ENCODE assay signal across 1 cellular context in the genomic region with DNA sequence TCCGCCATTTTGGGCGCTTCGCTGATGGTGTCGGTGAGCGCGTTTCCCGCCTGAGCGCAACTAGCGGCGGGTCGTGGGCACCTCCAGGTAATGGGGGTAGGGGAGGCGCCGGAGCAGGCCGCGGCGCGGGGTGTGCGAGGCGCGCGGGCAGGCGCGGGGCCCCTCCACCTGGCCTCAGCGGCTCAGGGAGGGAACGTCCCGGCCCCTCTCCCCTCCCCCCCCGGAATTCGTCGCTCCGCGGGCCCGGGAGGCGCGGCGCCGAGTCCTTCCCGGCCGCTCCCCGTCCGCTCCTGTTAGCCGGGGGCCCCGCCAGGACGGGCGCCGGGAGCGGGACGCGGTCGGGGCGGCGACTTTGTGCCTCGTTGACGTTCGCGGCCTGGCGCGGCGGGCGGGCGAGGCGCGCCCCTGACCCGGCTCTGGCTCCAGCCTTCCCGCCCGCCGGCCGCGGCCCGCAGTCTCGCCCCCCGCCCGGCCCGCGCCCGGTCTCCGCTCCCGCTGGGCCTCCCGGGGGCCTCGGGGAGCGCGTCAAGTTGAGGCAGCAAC.
A peak's percentile ranks its signal among the peaks of the same experiment; 100 is the strongest.
TF ChIP-seq lines count a peak whose summit lies in the region.

A gene with protein sequence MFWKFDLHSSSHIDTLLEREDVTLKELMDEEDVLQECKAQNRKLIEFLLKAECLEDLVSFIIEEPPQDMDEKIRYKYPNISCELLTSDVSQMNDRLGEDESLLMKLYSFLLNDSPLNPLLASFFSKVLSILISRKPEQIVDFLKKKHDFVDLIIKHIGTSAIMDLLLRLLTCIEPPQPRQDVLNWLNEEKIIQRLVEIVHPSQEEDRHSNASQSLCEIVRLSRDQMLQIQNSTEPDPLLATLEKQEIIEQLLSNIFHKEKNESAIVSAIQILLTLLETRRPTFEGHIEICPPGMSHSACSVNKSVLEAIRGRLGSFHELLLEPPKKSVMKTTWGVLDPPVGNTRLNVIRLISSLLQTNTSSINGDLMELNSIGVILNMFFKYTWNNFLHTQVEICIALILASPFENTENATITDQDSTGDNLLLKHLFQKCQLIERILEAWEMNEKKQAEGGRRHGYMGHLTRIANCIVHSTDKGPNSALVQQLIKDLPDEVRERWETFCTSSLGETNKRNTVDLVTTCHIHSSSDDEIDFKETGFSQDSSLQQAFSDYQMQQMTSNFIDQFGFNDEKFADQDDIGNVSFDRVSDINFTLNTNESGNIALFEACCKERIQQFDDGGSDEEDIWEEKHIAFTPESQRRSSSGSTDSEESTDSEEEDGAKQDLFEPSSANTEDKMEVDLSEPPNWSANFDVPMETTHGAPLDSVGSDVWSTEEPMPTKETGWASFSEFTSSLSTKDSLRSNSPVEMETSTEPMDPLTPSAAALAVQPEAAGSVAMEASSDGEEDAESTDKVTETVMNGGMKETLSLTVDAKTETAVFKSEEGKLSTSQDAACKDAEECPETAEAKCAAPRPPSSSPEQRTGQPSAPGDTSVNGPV (plus strand): TSS at position 12 of the 543 bp plus-strand sequence. CDS start 76,913 bp downstream, outside the sequence.

TF ChIP-seq in GM12878, 131 proteins besides CTCF, POLR2A, EP300 and RAD21 (continued from another document):
- TF ChIP-seq, protein P1, sequence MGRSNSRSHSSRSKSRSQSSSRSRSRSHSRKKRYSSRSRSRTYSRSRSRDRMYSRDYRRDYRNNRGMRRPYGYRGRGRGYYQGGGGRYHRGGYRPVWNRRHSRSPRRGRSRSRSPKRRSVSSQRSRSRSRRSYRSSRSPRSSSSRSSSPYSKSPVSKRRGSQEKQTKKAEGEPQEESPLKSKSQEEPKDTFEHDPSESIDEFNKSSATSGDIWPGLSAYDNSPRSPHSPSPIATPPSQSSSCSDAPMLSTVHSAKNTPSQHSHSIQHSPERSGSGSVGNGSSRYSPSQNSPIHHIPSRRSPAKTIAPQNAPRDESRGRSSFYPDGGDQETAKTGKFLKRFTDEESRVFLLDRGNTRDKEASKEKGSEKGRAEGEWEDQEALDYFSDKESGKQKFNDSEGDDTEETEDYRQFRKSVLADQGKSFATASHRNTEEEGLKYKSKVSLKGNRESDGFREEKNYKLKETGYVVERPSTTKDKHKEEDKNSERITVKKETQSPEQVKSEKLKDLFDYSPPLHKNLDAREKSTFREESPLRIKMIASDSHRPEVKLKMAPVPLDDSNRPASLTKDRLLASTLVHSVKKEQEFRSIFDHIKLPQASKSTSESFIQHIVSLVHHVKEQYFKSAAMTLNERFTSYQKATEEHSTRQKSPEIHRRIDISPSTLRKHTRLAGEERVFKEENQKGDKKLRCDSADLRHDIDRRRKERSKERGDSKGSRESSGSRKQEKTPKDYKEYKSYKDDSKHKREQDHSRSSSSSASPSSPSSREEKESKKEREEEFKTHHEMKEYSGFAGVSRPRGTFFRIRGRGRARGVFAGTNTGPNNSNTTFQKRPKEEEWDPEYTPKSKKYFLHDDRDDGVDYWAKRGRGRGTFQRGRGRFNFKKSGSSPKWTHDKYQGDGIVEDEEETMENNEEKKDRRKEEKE (IDR thresholded peaks at IDR 0.05), result peak; percentile 48; the same call in 1 of the 2 replicates
- peak; percentile 67 for TF ChIP-seq POLR2AphosphoS5 (IDR thresholded peaks at IDR 0.05; ENCODE audit: low read length)
- TF ChIP-seq RB1 (IDR thresholded peaks at IDR 0.05; ENCODE audit: borderline replicate concordance), result peak; percentile 96
- TF ChIP-seq NR2F1 (conservative IDR thresholded peaks at IDR 0.05), result peak; percentile 60; the same call in 1 of the 2 replicates
- TF ChIP-seq BHLHE40 (IDR thresholded peaks at IDR 0.05; ENCODE audit: borderline replicate concordance in 1 of 2, low read depth in 2 of 2, low read length in 1 of 2), result peak in 1 of 2 experiments; percentile 48; a peak in 2 of 4 replicates
- TF ChIP-seq TCF12 (IDR thresholded peaks at IDR 0.05; ENCODE audit: low read depth, low read length), result peak; percentile 7; the same call in 1 of the 2 replicates
- 0 out of 2 replicates have a peak, but pooled peaks have one; percentile 40 for TF ChIP-seq ASH2L (IDR thresholded peaks at IDR 0.05; ENCODE audit: borderline replicate concordance, low read depth)
- TF ChIP-seq SMARCA5 (IDR thresholded peaks at IDR 0.05), result peak; percentile 71; the same call in 1 of the 2 replicates
- no peak for TF ChIP-seq ESRRA (IDR thresholded peaks at IDR 0.05; ENCODE audit: low read length)
- TF ChIP-seq SIN3A (IDR thresholded peaks at IDR 0.05; ENCODE audit: low read depth, low read length), result peak; percentile 50; the same call in 1 of the 2 replicates
- TF ChIP-seq ZNF384 (IDR thresholded peaks at IDR 0.05; ENCODE audit: borderline replicate concordance, low read depth, low read length), result no peak
- peak; percentile 30 for TF ChIP-seq MYC (IDR thresholded peaks at IDR 0.05; ENCODE audit: insufficient read depth, insufficient read length, insufficient replicate concordance, low read length, severe bottlenecking)
- TF ChIP-seq TAF1 (IDR thresholded peaks at IDR 0.05; ENCODE audit: borderline replicate concordance, low read depth, low read length), result peak; percentile 60; the same call in 1 of the 2 replicates
- TF ChIP-seq ZNF207 (IDR thresholded peaks at IDR 0.05; ENCODE audit: borderline replicate concordance), result 0 out of 2 replicates have a peak, but pooled peaks have one; percentile 47
- no peak for TF ChIP-seq SMAD1 (IDR thresholded peaks at IDR 0.05; ENCODE audit: low read depth, partially characterized antibody)
- peak; percentile 16; the same call in 1 of the 2 replicates for TF ChIP-seq DPF2 (IDR thresholded peaks at IDR 0.05)
- TF ChIP-seq IKZF1 (conservative IDR thresholded peaks at IDR 0.05), result peak; percentile 78
- TF ChIP-seq ZNF24 (IDR thresholded peaks at IDR 0.05), result 0 out of 2 replicates have a peak, but pooled peaks have one; percentile 43
- peak; percentile 14 for TF ChIP-seq RELA (IDR thresholded peaks at IDR 0.05; ENCODE audit: borderline replicate concordance, partially characterized antibody)
- 0 out of 2 replicates have a peak, but pooled peaks have one; percentile 45 for TF ChIP-seq RCOR1 (conservative IDR thresholded peaks at IDR 0.05; ENCODE audit: low read depth, low read length)
- peak; percentile 71 for TF ChIP-seq BACH1 (IDR thresholded peaks at IDR 0.05; ENCODE audit: borderline replicate concordance)
- TF ChIP-seq LARP7 (IDR thresholded peaks at IDR 0.05), result peak; percentile 95
- peak; percentile 68; the same call in 1 of the 2 replicates for TF ChIP-seq CHD2 (IDR thresholded peaks at IDR 0.05; ENCODE audit: borderline replicate concordance, low read depth, low read length)
- TF ChIP-seq, protein P2, sequence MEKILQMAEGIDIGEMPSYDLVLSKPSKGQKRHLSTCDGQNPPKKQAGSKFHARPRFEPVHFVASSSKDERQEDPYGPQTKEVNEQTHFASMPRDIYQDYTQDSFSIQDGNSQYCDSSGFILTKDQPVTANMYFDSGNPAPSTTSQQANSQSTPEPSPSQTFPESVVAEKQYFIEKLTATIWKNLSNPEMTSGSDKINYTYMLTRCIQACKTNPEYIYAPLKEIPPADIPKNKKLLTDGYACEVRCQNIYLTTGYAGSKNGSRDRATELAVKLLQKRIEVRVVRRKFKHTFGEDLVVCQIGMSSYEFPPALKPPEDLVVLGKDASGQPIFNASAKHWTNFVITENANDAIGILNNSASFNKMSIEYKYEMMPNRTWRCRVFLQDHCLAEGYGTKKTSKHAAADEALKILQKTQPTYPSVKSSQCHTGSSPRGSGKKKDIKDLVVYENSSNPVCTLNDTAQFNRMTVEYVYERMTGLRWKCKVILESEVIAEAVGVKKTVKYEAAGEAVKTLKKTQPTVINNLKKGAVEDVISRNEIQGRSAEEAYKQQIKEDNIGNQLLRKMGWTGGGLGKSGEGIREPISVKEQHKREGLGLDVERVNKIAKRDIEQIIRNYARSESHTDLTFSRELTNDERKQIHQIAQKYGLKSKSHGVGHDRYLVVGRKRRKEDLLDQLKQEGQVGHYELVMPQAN (conservative IDR thresholded peaks at IDR 0.05), result peak; percentile 86
- TF ChIP-seq YY1 (IDR thresholded peaks at IDR 0.05; ENCODE audit: low read depth, low read length), result peak; percentile 93
- TF ChIP-seq GATAD2B (conservative IDR thresholded peaks at IDR 0.05; ENCODE audit: low read depth), result peak; percentile 85
- no peak for TF ChIP-seq ZZZ3 (IDR thresholded peaks at IDR 0.05; ENCODE audit: control insufficient read depth, insufficient read length, low read depth)
TF ChIP-seq in GM12878: peak in this region for 23.
